ENCODE assay signal across 8 cellular contexts in the genomic region with DNA sequence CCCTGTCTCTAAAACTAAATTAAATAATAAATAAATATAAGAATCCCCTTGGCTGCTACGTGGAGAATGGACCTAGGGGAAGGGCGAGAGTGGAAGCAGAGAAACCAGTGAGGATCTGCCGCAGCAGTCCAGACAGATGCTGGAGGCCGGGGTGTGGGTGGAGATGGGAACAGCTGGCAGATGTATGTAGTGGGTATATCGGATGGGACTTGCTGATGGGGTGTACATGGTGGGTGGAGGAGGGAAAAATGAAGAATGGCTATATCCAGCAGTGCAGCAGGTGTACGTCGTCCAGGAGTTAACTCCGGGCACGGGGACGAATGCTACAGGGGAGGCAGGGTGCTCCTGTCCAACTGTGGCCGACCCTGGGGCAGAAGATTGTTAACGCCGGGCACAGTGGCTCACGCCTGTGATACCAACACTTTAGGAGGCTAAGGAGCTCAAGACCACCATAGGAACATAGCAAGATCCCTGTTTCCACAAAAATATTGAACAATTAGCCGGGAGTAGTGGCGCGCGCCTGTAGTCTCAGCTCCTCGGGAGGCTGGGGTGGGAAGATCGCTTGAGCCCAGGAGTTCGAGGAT. TPM values are rescaled to one million over a fixed set of nuclear protein-coding genes. Genes with fewer than 3 reads are reported as not detected.
DNase-seq lines count a peak whose midpoint lies in the region; ATAC-seq, FAIRE-seq and TF ChIP-seq lines count a peak whose summit lies in the region.

No MANE protein-coding gene starts in this region.

- ATAC-seq in pancreas (no peak), HG02610 (IDR thresholded peaks at IDR 0.05; ENCODE audit: unreplicated experiment) (no peak)

- DNase-seq in endothelial cell (ENCODE audit: low spot score), result no peak
- DNase-seq in pancreas, result no peak
- no peak for DNase-seq in retina
- no peak for DNase-seq in DMS114 treated with DMSO at 0.1 percent for 48 hours (lab: John Stamatoyannopoulos, UW; ENCODE audit: unreplicated experiment)
- DNase-seq in activated CD4-positive, alpha-beta T cell treated with anti-CD3 and anti-CD28 coated beads for 4 hours, result no peak

- intact Hi-C loops in pancreas (cut with DNase I), result loop anchor here in 1 of 3 donors (10.0 kb wide), 1 partner anchor 134 kb away; no protein-coding TSS in a partner anchor

- no peak overlapping the region for H3K27ac ChIP-seq in DOHH2 (ENCODE audit: low read depth, low read length)
- no peak overlapping the region for H3K27ac ChIP-seq in OCI-LY3 (ENCODE audit: low read length)
- no peak overlapping the region for H3K27ac ChIP-seq in pancreas

- WGBS in pancreas, 2 donors, result 19 to 21% methylated on average over 21 of the region's 21 CpGs

- H3K4me1 ChIP-seq in DOHH2 (ENCODE audit: control insufficient read depth, low read length) (peaks cover 14% of the 10 kb centered on the region), OCI-LY3 (ENCODE audit: low read length) (peaks cover 3% of the 10 kb centered on the region; the same call in 1 of the 2 replicates), pancreas (peaks cover 0 to 9% (median 0%) of the 10 kb centered on the region in 3 donors)

- H3K79me2 ChIP-seq in DOHH2 (ENCODE audit: control insufficient read depth, low read length) (peaks cover 32% of the 10 kb centered on the region), OCI-LY3 (ENCODE audit: low read length) (peaks cover 22% of the 10 kb centered on the region)

- peaks cover 7% of the 10 kb centered on the region for H3K4me1 Mint-ChIP-seq in endothelial cell (ENCODE audit: unreplicated experiment)

- no peaks in the 10 kb centered on the region for H3F3A ChIP-seq in DOHH2 (ENCODE audit: control insufficient read depth, insufficient read depth)

- H3K9me3 Mint-ChIP-seq in endothelial cell (ENCODE audit: unreplicated experiment), result no peaks in the 10 kb centered on the region

- H3K4me2 ChIP-seq in DOHH2 (ENCODE audit: low read length) (peak overlapping the region; percentile 91), OCI-LY3 (ENCODE audit: low read length) (peak overlapping the region; percentile 97)

- FAIRE-seq in pancreas (lab: Jason Lieb, UNC), result no peak

- H3K27me3 ChIP-seq in DOHH2 (ENCODE audit: control insufficient read depth, low read length) (no peaks in the 10 kb centered on the region), OCI-LY3 (ENCODE audit: low read depth, low read length) (no peaks in the 10 kb centered on the region), pancreas (no peaks in the 10 kb centered on the region)

- H3K36me3 ChIP-seq in DOHH2 (ENCODE audit: control insufficient read depth, low read length), result peaks cover 3% of the 10 kb centered on the region; the same call in 1 of the 2 replicates
- H3K36me3 ChIP-seq in OCI-LY3 (replicated peaks; ENCODE audit: low read depth, low read length), result peaks cover 4% of the 10 kb centered on the region
- no peaks in the 10 kb centered on the region for H3K36me3 ChIP-seq in pancreas

- peak overlapping the region; percentile 99 for H3K4me3 Mint-ChIP-seq in endothelial cell (ENCODE audit: unreplicated experiment)

- peaks cover 8% of the 10 kb centered on the region for H3K27me3 Mint-ChIP-seq in endothelial cell (ENCODE audit: unreplicated experiment)

- peak overlapping the region; percentile 10 for H3K27ac Mint-ChIP-seq in endothelial cell (ENCODE audit: unreplicated experiment)

- TF ChIP-seq CTCF in DOHH2 (IDR thresholded peaks at IDR 0.05; ENCODE audit: low read depth, low read length, poor library complexity, severe bottlenecking) (no peak), OCI-LY3 (IDR thresholded peaks at IDR 0.05; ENCODE audit: low read depth, low read length) (no peak), endothelial cell (IDR thresholded peaks at IDR 0.05; ENCODE audit: unreplicated experiment) (no peak), pancreas (IDR thresholded peaks at IDR 0.05) (no peak)

- H3K9me3 ChIP-seq in DOHH2 (ENCODE audit: control insufficient read depth, insufficient read depth, low read length) (no peaks in the 10 kb centered on the region), OCI-LY3 (ENCODE audit: insufficient read depth, low read length) (no peaks in the 10 kb centered on the region), pancreas (no peaks in the 10 kb centered on the region)

- no peaks in the 10 kb centered on the region for H3K9me2 ChIP-seq in DOHH2 (replicated peaks; ENCODE audit: control insufficient read depth, low read length)

- H4K20me1 ChIP-seq in DOHH2 (ENCODE audit: control insufficient read depth, insufficient read depth, low read depth, low read length) (no peaks in the 10 kb centered on the region), OCI-LY3 (ENCODE audit: insufficient read depth, low read length) (no peaks in the 10 kb centered on the region)

- no peak overlapping the region for H2AFZ ChIP-seq in OCI-LY3 (ENCODE audit: low read depth, low read length)

- H3K9ac ChIP-seq in OCI-LY3 (ENCODE audit: low read length), result peak overlapping the region; percentile 62

- peak overlapping the region; percentile 86 for H3K4me3 ChIP-seq in DOHH2 (ENCODE audit: low read length)
- H3K4me3 ChIP-seq in OCI-LY3 (ENCODE audit: low read length), result peak overlapping the region; percentile 80
- H3K4me3 ChIP-seq in pancreas, result peak overlapping the region; percentile 54 to 78 (median 64)

- H3K36me3 Mint-ChIP-seq in endothelial cell (ENCODE audit: low read depth, unreplicated experiment), result peaks cover 16% of the 10 kb centered on the region

RNA-seq across cellular contexts. Expression of gene CEP89, which starts 0.7 kb away (rescaled TPM):
- total RNA-seq in endothelial cell (ENCODE audit: unreplicated experiment) (34.3 TPM), pancreas (10 to 100 TPM in 1 of 6 donors, 1 to 10 TPM in 5; 5.7 to 11.0 (median 6.8) TPM)
- 1 to 10 TPM; 6.7 to 8.2 TPM for polyA plus RNA-seq in pancreas

RNA-seq across cellular contexts. Expression of gene FAAP24, which starts 0.9 kb away (rescaled TPM):
- 2.8 TPM for total RNA-seq in endothelial cell (ENCODE audit: unreplicated experiment)
- total RNA-seq in pancreas, result 1 to 10 TPM in 1 of 6 donors, under 1 TPM in 5; 0.37 to 1.0 (median 0.54) TPM
- polyA plus RNA-seq in pancreas, result under 1 TPM; 0.34 to 0.38 TPM
